ENCODE assay signal across 8 cellular contexts in the genomic region with DNA sequence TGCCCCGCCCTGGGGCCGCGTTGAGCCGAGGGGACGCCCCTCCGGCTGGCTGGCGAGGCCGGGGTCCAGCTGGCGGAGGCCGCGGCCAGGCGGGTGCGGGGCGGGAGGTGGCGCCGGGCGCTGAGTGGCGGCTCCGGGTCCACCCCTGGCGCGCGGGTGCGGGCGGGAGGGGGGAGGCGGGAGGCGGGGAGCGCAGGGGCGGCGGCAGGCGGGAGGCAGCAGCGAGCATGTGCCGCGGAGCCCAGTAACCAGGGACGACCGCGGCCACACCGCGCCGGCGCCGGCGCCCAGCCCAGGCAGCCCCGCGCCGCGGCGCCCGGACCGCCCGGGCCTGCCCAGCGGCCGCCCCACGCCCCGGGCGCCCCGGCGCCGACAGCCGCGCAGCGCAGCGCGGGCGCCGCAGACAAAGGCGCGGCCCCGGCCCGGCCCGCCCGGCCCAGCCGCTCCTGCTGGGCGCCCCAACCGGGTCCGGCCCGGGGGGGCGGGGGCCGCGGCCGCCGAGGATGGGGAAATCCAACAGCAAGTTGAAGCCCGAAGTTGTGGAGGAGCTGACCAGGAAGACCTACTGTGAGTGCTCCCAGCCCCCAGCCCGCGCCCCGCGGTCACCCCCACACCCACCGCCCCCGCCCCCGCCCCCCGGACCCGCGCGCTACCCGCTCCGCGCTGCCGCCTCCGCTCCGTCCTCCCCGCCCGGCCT. TPM values are rescaled to one million over a fixed set of nuclear protein-coding genes. Genes with fewer than 3 reads are reported as not detected.
DNase-seq lines count a peak whose midpoint lies in the region; ATAC-seq and TF ChIP-seq lines count a peak whose summit lies in the region.

TSS of gene NCS1 (plus strand) at position 244 of the 697 bp plus-strand sequence. CDS start at position 504, 260 bp downstream.

- H3K27ac Mint-ChIP-seq in activated CD4-positive, alpha-beta T cell treated with anti-CD3 and anti-CD28 coated beads for 36 hours, result peak within 1 kb of the TSS; percentile 51

- H3K4me3 ChIP-seq in NB4 (ENCODE audit: low read depth, low read length) (peak within 1 kb of the TSS; percentile 53), kidney epithelial cell (ENCODE audit: low read depth, low read length) (peak within 1 kb of the TSS; percentile 47)

- TF ChIP-seq POLR2A in NB4 (IDR thresholded peaks at IDR 0.05; ENCODE audit: extremely low read depth, insufficient read length), result no peak

- in situ Hi-C loops in KBM-7 (cut with MboI; ENCODE audit: low pct_unique_long_range_greater_than_20kb, low sequenced_read_pairs), result no loop called here

- H3K27me3 Mint-ChIP-seq in activated CD4-positive, alpha-beta T cell treated with anti-CD3 and anti-CD28 coated beads for 36 hours, result peaks cover 13% of the 10 kb centered on the region

- intact Hi-C loops in activated CD4-positive, alpha-beta T cell treated with anti-CD3 and anti-CD28 coated beads for 36 hours (cut with DNase I, micrococcal nuclease), result loop anchor here (1.0 to 5.0 kb wide), 5 partner anchors 32 to 70 kb away; no protein-coding TSS in a partner anchor

- no peaks in the 10 kb centered on the region for H3K27me3 ChIP-seq in kidney epithelial cell (ENCODE audit: control insufficient read depth, insufficient read depth, low read length)

- peaks cover 3% of the 10 kb centered on the region for H3K36me3 Mint-ChIP-seq in activated CD4-positive, alpha-beta T cell treated with anti-CD3 and anti-CD28 coated beads for 36 hours (ENCODE audit: low read depth)

- H3K9me3 Mint-ChIP-seq in activated CD4-positive, alpha-beta T cell treated with anti-CD3 and anti-CD28 coated beads for 36 hours (ENCODE audit: low read depth), result no peaks in the 10 kb centered on the region

- no peak for TF ChIP-seq CTCF in NB4 (IDR thresholded peaks at IDR 0.05; ENCODE audit: low read depth, low read length)
- TF ChIP-seq CTCF in kidney epithelial cell (IDR thresholded peaks at IDR 0.05; ENCODE audit: insufficient read depth, low read length, poor library complexity, severe bottlenecking), result no peak

- H3K27ac ChIP-seq in cingulate gyrus (ENCODE audit: low read depth, low read length), result peak within 1 kb of the TSS; percentile 75

- POLR2A ChIA-PET in activated CD4-positive, alpha-beta T cell treated with anti-CD3 and anti-CD28 coated beads for 36 hours (lab: Charles Lee), result no interaction called here

- peaks cover 1% of the 10 kb centered on the region for H3K36me3 ChIP-seq in kidney epithelial cell (ENCODE audit: control insufficient read depth, insufficient read depth, low read length)

- peak within 1 kb of the TSS; percentile 73 for H3K4me3 Mint-ChIP-seq in activated CD4-positive, alpha-beta T cell treated with anti-CD3 and anti-CD28 coated beads for 36 hours

- peak; percentile 70 for ATAC-seq in activated CD4-positive, alpha-beta T cell treated with anti-CD3 and anti-CD28 coated beads for 36 hours
- no peak for ATAC-seq in GM19452 (IDR thresholded peaks at IDR 0.05; ENCODE audit: unreplicated experiment)

- DNase-seq in COLO829 (ENCODE audit: low spot score) (peak; percentile 89), NB4 (ENCODE audit: low read depth) (peak; percentile 74), kidney epithelial cell (ENCODE audit: low read depth) (no peak), KBM-7 (no peak)
- DNase-seq in activated CD4-positive, alpha-beta T cell treated with anti-CD3 and anti-CD28 coated beads for 36 hours, result peak; percentile 74
- DNase-seq in stimulated activated CD4-positive, alpha-beta T cell treated with anti-CD3 and anti-CD28 coated beads, Interleukin-12 subunit alpha, Interleukin-12 subunit beta, amount 100 ng/mL, for 4 hours, result peak; percentile 60

- peaks cover 3% of the 10 kb centered on the region for H3K4me1 Mint-ChIP-seq in activated CD4-positive, alpha-beta T cell treated with anti-CD3 and anti-CD28 coated beads for 36 hours

- CTCF ChIA-PET in activated CD4-positive, alpha-beta T cell treated with anti-CD3 and anti-CD28 coated beads for 36 hours (lab: Charles Lee), result no interaction called here

RNA-seq across cellular contexts. Expression of gene NCS1, which starts in this region (rescaled TPM):
- 10 to 100 TPM; 24.8 to 25.2 TPM for total RNA-seq in activated CD4-positive, alpha-beta T cell treated with anti-CD3 and anti-CD28 coated beads for 36 hours
- total RNA-seq in kidney epithelial cell, result 69.2 and 72.8 TPM in 2 replicates

Comparison
In these comparisons a context has a peak if more than half of its experiments do, and no peak if none do; other contexts are left out.
1. DNase-seq: peak in COLO829 (single experiment), NB4 (single experiment), activated CD4-positive, alpha-beta T cell treated with anti-CD3 and anti-CD28 coated beads for 36 hours (single experiment) and stimulated activated CD4-positive, alpha-beta T cell treated with anti-CD3 and anti-CD28 coated beads, Interleukin-12 subunit alpha, Interleukin-12 subunit beta, amount 100 ng/mL, for 4 hours (single experiment); none in kidney epithelial cell (single experiment) and KBM-7 (single experiment).